ENCODE assay signal across 19 cellular contexts in genomic region chr18:37712776-37713175, GRCh38.
"Had no signal": no experiment of that assay in that cellular context is flagged by ENCODE, and none has a peak within 500 bp of the region (broad histone marks: within the 10 kb centered on the region; RNA-seq: fewer than 3 reads in every experiment).

No MANE protein-coding gene starts in this region.

- FAIRE-seq: kidney had no signal

- DNase-seq: activated B cell treated with CpG ODN at 0.5 μM for 24 hours; activated CD4-positive, alpha-beta T cell treated with anti-CD3 and anti-CD28 coated beads for 48 hours; activated CD8-positive, alpha-beta T cell treated with anti-CD3 and anti-CD28 coated beads for 36 hours; activated gamma-delta T cell; activated naive CD8-positive, alpha-beta T cell treated with anti-CD3 and anti-CD28 coated beads for 36 hours; activated T-cell treated with anti-CD3 and anti-CD28 coated beads, Interleukin-2, amount 50 U/mL, for 4 hours; amygdala; cerebellar nuclear complex; effector CD8-positive, alpha-beta T cell; kidney; left ventricle myocardium superior; mesenchymal stem cell; posterior cingulate gyrus; stimulated activated CD4-positive, alpha-beta T cell treated with anti-CD3 and anti-CD28 coated beads, Interleukin-2, amount 100 ng/mL, for 48 hours; stimulated activated naive CD4-positive, alpha-beta T cell treated with Interleukin-2 at 50 U/mL for 16 hours; substantia nigra had no signal

- H3K36me3 ChIP-seq: tibial nerve, vagina had no signal

- H3K27ac ChIP-seq: hepatocyte, tibial nerve, vagina had no signal

- H2AFZ ChIP-seq: hepatocyte had no signal

- H3K79me2 ChIP-seq: hepatocyte had no signal

- H3K9me3 ChIP-seq: tibial nerve, vagina had no signal

- H3K4me1 ChIP-seq: tibial nerve, vagina had no signal

- H3K4me2 ChIP-seq: hepatocyte had no signal

- H3K27me3 ChIP-seq: hepatocyte, tibial nerve, vagina had no signal

- H3K4me3 ChIP-seq: hepatocyte, tibial nerve, vagina had no signal
